Comparison of ENCODE assay signal across 19 cellular contexts in the genomic region with DNA sequence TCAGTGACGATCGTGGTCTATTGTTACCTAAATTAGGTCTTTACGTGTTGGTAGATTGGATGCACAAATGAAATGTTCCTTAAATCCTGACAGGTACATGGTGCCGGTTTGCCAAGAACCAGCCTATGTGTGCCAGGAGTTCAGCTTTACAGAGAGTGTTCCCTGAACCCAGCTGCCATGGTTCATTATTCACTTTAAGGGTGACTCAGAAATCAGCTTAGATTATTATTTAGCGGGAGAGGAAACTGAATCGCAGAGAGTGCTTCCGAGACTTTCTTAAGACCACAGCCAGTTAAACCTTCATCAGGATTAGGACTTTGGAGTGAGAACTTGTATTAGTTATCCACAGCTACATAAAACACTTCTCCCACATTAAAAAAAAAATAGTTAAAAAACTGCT. TPM values are rescaled to one million over a fixed set of nuclear protein-coding genes. Genes with fewer than 3 reads are reported as not detected.
DNase-seq lines count a peak whose midpoint lies in the region; TF ChIP-seq lines count a peak whose summit lies in the region.
"Had no signal": no experiment of that assay in that cellular context is flagged by ENCODE, and none has a peak within 500 bp of the region (broad histone marks: within the 10 kb centered on the region; RNA-seq: fewer than 3 reads in every experiment).

No MANE protein-coding gene starts in this region.

- no peak overlapping the region for H3K27ac Mint-ChIP-seq in activated CD4-positive, alpha-beta T cell treated with anti-CD3 and anti-CD28 coated beads, Interleukin-2, amount 10 ng/mL, durations not matched to agents 7 days and 5 days
- H3K27ac Mint-ChIP-seq: CD8-positive, alpha-beta T cell; HFFc6 had no signal

- peak; percentile 44 for DNase-seq in ACHN
- DNase-seq in astrocyte of the spinal cord (ENCODE audit: low read depth, low spot score), result peak; percentile 49
- peak; percentile 30 for DNase-seq in glomerular visceral epithelial cell (ENCODE audit: extremely low spot score)
- peak; percentile 84 for DNase-seq in renal cortical epithelial cell (ENCODE audit: low read depth)
- no peak for DNase-seq in stimulated activated CD4-positive, alpha-beta T cell treated with anti-CD3 and anti-CD28 coated beads, Interleukin-4, amount 100 ng/mL, for 1 hour
- DNase-seq in GM10248 (ENCODE audit: extremely low spot score), result no peak
- DNase-seq in activated CD4-positive, alpha-beta T cell treated with anti-CD3 and anti-CD28 coated beads, Interleukin-2, amount 10 ng/mL, durations not matched to agents 7 days and 5 days, result no peak
- DNase-seq: 8988T; AML-193; C1 segment of cervical spinal cord; CD8-positive, alpha-beta T cell; DMS153; HFFc6; NCI-H1105 treated with DMSO at 0.1 percent for 48 hours; NCI-H2029 treated with DMSO at 0.1 percent for 48 hours; NCI-H2171; NCI-H345; NCI-H524 treated with DMSO at 0.1 percent for 48 hours had no signal

- CTCF ChIA-PET in GM10248 (lab: Yijun Ruan, JAX), result interaction anchor here (1.3 kb wide), 1 partner anchor 25 kb away, joined by 3 read pairs; no protein-coding TSS in a partner anchor
- CTCF ChIA-PET in activated CD4-positive, alpha-beta T cell treated with anti-CD3 and anti-CD28 coated beads, Interleukin-2, amount 10 ng/mL, durations not matched to agents 7 days and 5 days (lab: Charles Lee), result interaction anchor here (0.6 to 2.6 kb wide), 4 partner anchors 8 to 311 kb away, joined by 3 to 9 read pairs (median 4); no protein-coding TSS in a partner anchor

- H3K4me1 Mint-ChIP-seq in activated CD4-positive, alpha-beta T cell treated with anti-CD3 and anti-CD28 coated beads, Interleukin-2, amount 10 ng/mL, durations not matched to agents 7 days and 5 days, result no peaks in the 10 kb centered on the region

- H3K9me3 Mint-ChIP-seq in activated CD4-positive, alpha-beta T cell treated with anti-CD3 and anti-CD28 coated beads, Interleukin-2, amount 10 ng/mL, durations not matched to agents 7 days and 5 days, result no peaks in the 10 kb centered on the region
- H3K9me3 Mint-ChIP-seq: HFFc6 had no signal

- no peak overlapping the region for H3K4me3 Mint-ChIP-seq in activated CD4-positive, alpha-beta T cell treated with anti-CD3 and anti-CD28 coated beads, Interleukin-2, amount 10 ng/mL, durations not matched to agents 7 days and 5 days
- H3K4me3 Mint-ChIP-seq: CD8-positive, alpha-beta T cell; HFFc6 had no signal

- no peaks in the 10 kb centered on the region for H3K36me3 Mint-ChIP-seq in activated CD4-positive, alpha-beta T cell treated with anti-CD3 and anti-CD28 coated beads, Interleukin-2, amount 10 ng/mL, durations not matched to agents 7 days and 5 days (ENCODE audit: low read depth)
- H3K36me3 Mint-ChIP-seq: CD8-positive, alpha-beta T cell had no signal

- no peak for TF ChIP-seq CTCF in astrocyte of the spinal cord (IDR thresholded peaks at IDR 0.05; ENCODE audit: low read depth, low read length)
- no peak for TF ChIP-seq CTCF in GM10248 (IDR thresholded peaks at IDR 0.05; ENCODE audit: control extremely low read depth, extremely low read depth, low read depth, missing control alignments)

- H3K4me3 ChIP-seq in astrocyte of the spinal cord (ENCODE audit: low read depth, low read length), result no peak overlapping the region
- H3K4me3 ChIP-seq: SJSA1 had no signal

- POLR2A ChIA-PET in GM10248 (lab: Yijun Ruan, JAX), result interaction anchor here (0.7 kb wide), 1 partner anchor 44 kb away, joined by 4 read pairs; no protein-coding TSS in a partner anchor
- POLR2A ChIA-PET in activated CD4-positive, alpha-beta T cell treated with anti-CD3 and anti-CD28 coated beads, Interleukin-2, amount 10 ng/mL, durations not matched to agents 7 days and 5 days (lab: Charles Lee), result no interaction called here

- no peaks in the 10 kb centered on the region for H3K27me3 Mint-ChIP-seq in activated CD4-positive, alpha-beta T cell treated with anti-CD3 and anti-CD28 coated beads, Interleukin-2, amount 10 ng/mL, durations not matched to agents 7 days and 5 days

- in situ Hi-C loops in ACHN (cut with HindIII; ENCODE audit: low pct_ligation_motif_present, low pct_unique_long_range_greater_than_20kb, low sequenced_read_pairs), result no loop called here
- in situ Hi-C loops in astrocyte of the spinal cord (cut with HindIII; ENCODE audit: low sequenced_read_pairs), result no loop called here

RNA-seq across cellular contexts. Expression of a gene that starts 21.5 kb away (rescaled TPM):
- total RNA-seq in renal cortical epithelial cell, result 0.17 and 0.30 TPM in 2 replicates
- total RNA-seq in activated CD4-positive, alpha-beta T cell treated with anti-CD3 and anti-CD28 coated beads, Interleukin-2, amount 10 ng/mL, durations not matched to agents 7 days and 5 days, result under 1 TPM; 0.54 to 0.69 TPM

RNA-seq across cellular contexts. Expression of a gene that starts 35.2 kb away (rescaled TPM):
- total RNA-seq in renal cortical epithelial cell, result 33.5 and 37.3 TPM in 2 replicates
- 10 to 100 TPM; 42.5 to 44.6 TPM for total RNA-seq in activated CD4-positive, alpha-beta T cell treated with anti-CD3 and anti-CD28 coated beads, Interleukin-2, amount 10 ng/mL, durations not matched to agents 7 days and 5 days

Comparison
In these comparisons a context has a peak if more than half of its experiments do, and no peak if none do; other contexts are left out.
1. DNase-seq: peak in ACHN (single experiment), astrocyte of the spinal cord (single experiment), glomerular visceral epithelial cell (single experiment) and renal cortical epithelial cell (single experiment); none in stimulated activated CD4-positive, alpha-beta T cell treated with anti-CD3 and anti-CD28 coated beads, Interleukin-4, amount 100 ng/mL, for 1 hour (single experiment), GM10248 (single experiment) and activated CD4-positive, alpha-beta T cell treated with anti-CD3 and anti-CD28 coated beads, Interleukin-2, amount 10 ng/mL, durations not matched to agents 7 days and 5 days (single experiment).